7 cellular contexts compared by ENCODE assay signal in genomic region chr19:14432817-14433453, GRCh38. TPM values are rescaled to one million over a fixed set of nuclear protein-coding genes. Genes with fewer than 3 reads are reported as not detected.
DNase-seq lines count a peak whose midpoint lies in the region; TF ChIP-seq lines count a peak whose summit lies in the region.

Gene PKN1 (plus strand): TSS chr19:14433306. CDS start chr19:14433522, 216 bp downstream.

- no peak for TF ChIP-seq CTCF in GM13976 (IDR thresholded peaks at IDR 0.05; ENCODE audit: borderline replicate concordance, control extremely low read depth, extremely low read depth, insufficient read depth, missing control alignments)

- DNase-seq in GM13976 (ENCODE audit: low spot score) (peak; percentile 93), HT1080 (ENCODE audit: low read depth) (no peak), SKM-1 (lab: John Stamatoyannopoulos, UW; ENCODE audit: unreplicated experiment) (peak; percentile 17), astrocyte of the hippocampus (ENCODE audit: low read depth, low spot score) (peak; percentile 69), hypothalamus (lab: John Stamatoyannopoulos, UW) (peak in 39 of 51 donors; percentile 4 to 74 (median 29)), retina (peak; percentile 76), GOT3 (lab: John Stamatoyannopoulos, UW) (no peak)

- in situ Hi-C loops in GM13976 (cut with MboI; ENCODE audit: low sequenced_read_pairs, unreplicated experiment) = no loop called here

RNA-seq across cellular contexts. Expression of gene PKN1, which starts in this region (rescaled TPM):
- total RNA-seq in HT1080 (2014; rRNA removed; shearing (Covaris generic)) = 109 and 158 TPM in 2 replicates
- polyA plus RNA-seq in HT1080 (2015; cell fraction: cytosol; rRNA removed) = 135 and 150 TPM in 2 replicates
- 91.8 and 97.7 TPM in 2 replicates for polyA plus RNA-seq in HT1080 (2015; cell fraction: nucleus; rRNA removed)

Comparison
In these comparisons a context has a peak if more than half of its experiments do, and no peak if none do; other contexts are left out.
1. DNase-seq: peak in GM13976 (single experiment), SKM-1 (single experiment), astrocyte of the hippocampus (single experiment), hypothalamus (39 of 51) and retina (single experiment); none in HT1080 (single experiment) and GOT3 (single experiment).